ENCODE assay signal across 8 cellular contexts in genomic region chr2:231642631-231643493, GRCh38. TPM values are rescaled to one million over a fixed set of nuclear protein-coding genes. Genes with fewer than 3 reads are reported as not detected.
DNase-seq lines count a peak whose midpoint lies in the region; ATAC-seq and TF ChIP-seq lines count a peak whose summit lies in the region.

No MANE protein-coding gene starts in this region.

- no peaks in the 10 kb centered on the region for H3K27me3 ChIP-seq in BJ (ENCODE audit: control insufficient read depth, insufficient read depth, low read length)

- POLR2A ChIA-PET in BJ (lab: Charles Lee): no interaction called here

- CTCF ChIA-PET in BJ (lab: Yijun Ruan, JAX): interaction anchor here (1.0 to 1.7 kb wide), 5 partner anchors 11 to 35 kb away, joined by 3 to 9 read pairs (median 6); no protein-coding TSS in a partner anchor

- peaks cover 9% of the 10 kb centered on the region for H3K4me1 ChIP-seq in mesodermal cell (ENCODE audit: control insufficient read depth, insufficient read depth, low read length, poor library complexity, severe bottlenecking)

- no peaks in the 10 kb centered on the region for H3K36me3 ChIP-seq in BJ (ENCODE audit: control insufficient read depth, insufficient read depth, low read length)
- H3K36me3 ChIP-seq in mesodermal cell (ENCODE audit: control insufficient read depth, insufficient read depth, low read length): no peaks in the 10 kb centered on the region

- WGBS in mesodermal cell (ENCODE audit: insufficient coverage in 2 of 2), 2 experiments: 70 to 72% methylated on average over 14 to 25 of the region's 30 CpGs

- no peaks in the 10 kb centered on the region for H3K9me3 ChIP-seq in mesodermal cell (ENCODE audit: control insufficient read depth, low read length)

- peak; percentile 95 for DNase-seq in BJ (ENCODE audit: low read depth)
- DNase-seq in MV-4-11 (lab: John Stamatoyannopoulos, UW): peak; percentile 83
- DNase-seq in activated CD4-positive, alpha-beta T cell treated with anti-CD3 and anti-CD28 coated beads for 48 hours: peak; percentile 79
- peak; percentile 98 for DNase-seq in coronary artery (ENCODE audit: low spot score)
- peak; percentile 37 for DNase-seq in stimulated activated CD8-positive, alpha-beta memory T cell treated with anti-CD3 and anti-CD28 coated beads, Interleukin-4, amount 100 ng/mL, for 24 hours (ENCODE audit: low read depth)
- no peak for DNase-seq in OCI-M2 (lab: John Stamatoyannopoulos, UW; ENCODE audit: unreplicated experiment)

- TF ChIP-seq CTCF in BJ (IDR thresholded peaks at IDR 0.05; ENCODE audit: insufficient read depth, low read depth, low read length) (no peak), coronary artery (IDR thresholded peaks at IDR 0.05) (no peak)

- H3K4me3 ChIP-seq in BJ (ENCODE audit: low read depth, low read length) (no peak overlapping the region), coronary artery (peak overlapping the region; percentile 60), mesodermal cell (ENCODE audit: extremely low read depth, insufficient read depth, low read length, poor library complexity, severe bottlenecking) (no peak overlapping the region)

- peak; percentile 70 for ATAC-seq in GM21423 (IDR thresholded peaks at IDR 0.05; ENCODE audit: unreplicated experiment)

- peak overlapping the region; percentile 91 to 98 for H3K27ac ChIP-seq in coronary artery
- H3K27ac ChIP-seq in mesodermal cell (ENCODE audit: low read depth, low read length, severe bottlenecking): peak overlapping the region; percentile 79

RNA-seq across cellular contexts. Expression of gene TEX44, which starts 50.2 kb away (rescaled TPM):
- not detected in 2 replicates for polyA plus RNA-seq in BJ (2011; rRNA removed)
- not detected in 2 replicates for polyA minus RNA-seq in BJ (2011; rRNA and poly(A)+ RNA removed)
- polyA plus RNA-seq in mesodermal cell (2013, experiment 1 of 2): not detected
- not detected for polyA plus RNA-seq in mesodermal cell (2013, experiment 2 of 2)
